In genomic region chr1:177301425-177302124, GRCh38 we compare ENCODE assay signal across 16 cellular contexts.
"Had no signal": no experiment of that assay in that cellular context is flagged by ENCODE, and none has a peak within 500 bp of the region (broad histone marks: within the 10 kb centered on the region; RNA-seq: fewer than 3 reads in every experiment).

No MANE protein-coding gene starts in this region.

- ATAC-seq: activated CD8-positive, alpha-beta memory T cell treated with anti-CD3 and anti-CD28 coated beads, Interleukin-2, amount 10 ng/mL, durations not matched to agents 7 days and 5 days; activated CD8-positive, alpha-beta T cell treated with anti-CD3 and anti-CD28 coated beads for 36 hours; naive thymus-derived CD4-positive, alpha-beta T cell; T-cell had no signal

- H3K4me1 ChIP-seq: pancreas, upper lobe of right lung had no signal

- H3K27ac ChIP-seq: esophagus squamous epithelium, hepatocyte, pancreas, psoas muscle, right atrium auricular region, tibial artery, upper lobe of right lung had no signal

- H3K9me3 ChIP-seq: esophagus squamous epithelium, pancreas, psoas muscle, right atrium auricular region, tibial artery, upper lobe of right lung had no signal

- DNase-seq: activated B cell treated with CpG ODN at 0.5 μM for 24 hours; activated CD4-positive, alpha-beta T cell treated with anti-CD3 and anti-CD28 coated beads, Interleukin-2, amount 50 U/mL, for 1 hour; activated CD8-positive, alpha-beta memory T cell treated with anti-CD3 and anti-CD28 coated beads, Interleukin-2, amount 10 ng/mL, durations not matched to agents 7 days and 5 days; activated CD8-positive, alpha-beta T cell treated with anti-CD3 and anti-CD28 coated beads for 36 hours; activated T-cell treated with anti-CD3 and anti-CD28 coated beads, Interleukin-2, amount 50 U/mL, for 48 hours; esophagus squamous epithelium; mammary epithelial cell; naive thymus-derived CD4-positive, alpha-beta T cell; psoas muscle; stimulated activated CD4-positive, alpha-beta T cell treated with anti-CD3 and anti-CD28 coated beads, Interleukin-2, amount 100 ng/mL, for 48 hours; T-cell; tibial artery had no signal

- H3K36me3 ChIP-seq: esophagus squamous epithelium, pancreas, right atrium auricular region, tibial artery, upper lobe of right lung had no signal

- H3K27me3 ChIP-seq: esophagus squamous epithelium, hepatocyte, pancreas, right atrium auricular region, tibial artery, upper lobe of right lung had no signal

- H3K4me3 ChIP-seq: esophagus squamous epithelium, hepatocyte, pancreas, psoas muscle, right atrium auricular region, tibial artery, upper lobe of right lung had no signal
